8 cellular contexts compared by ENCODE assay signal in genomic region chr22:41300661-41301060, GRCh38. TPM values are rescaled to one million over a fixed set of nuclear protein-coding genes. Genes with fewer than 3 reads are reported as not detected.
DNase-seq lines count a peak whose midpoint lies in the region; ATAC-seq and TF ChIP-seq lines count a peak whose summit lies in the region.

No MANE protein-coding gene starts in this region.

- TF ChIP-seq CTCF in GM12865 (IDR thresholded peaks at IDR 0.05; ENCODE audit: insufficient read depth, low read depth, low read length, missing control alignments) (no peak), fibroblast of mammary gland (conservative IDR thresholded peaks at IDR 0.05; ENCODE audit: control insufficient read depth, insufficient read depth, low read depth, low read length) (no peak), retinal pigment epithelial cell (conservative IDR thresholded peaks at IDR 0.05; ENCODE audit: low read depth, low read length) (no peak)

- no peak overlapping the region for H3K27ac ChIP-seq in SK-N-MC

- H3K9ac ChIP-seq in SK-N-MC (ENCODE audit: insufficient read length), result peak overlapping the region; percentile 98

- ATAC-seq in GM18907 (IDR thresholded peaks at IDR 0.05; ENCODE audit: unreplicated experiment), result no peak

- no peak for DNase-seq in GM12865 (ENCODE audit: low read depth)
- DNase-seq in SK-N-MC (ENCODE audit: low read depth, low spot score), result no peak
- DNase-seq in fibroblast of mammary gland (ENCODE audit: low read depth), result no peak
- no peak for DNase-seq in retinal pigment epithelial cell (ENCODE audit: low read depth)
- no peak for DNase-seq in NCI-H146 (lab: John Stamatoyannopoulos, UW)
- no peak for DNase-seq in H4 (ENCODE audit: low spot score)
- no peak for DNase-seq in NCI-H524 treated with DMSO at 0.1 percent for 48 hours (lab: John Stamatoyannopoulos, UW)

- H3K36me3 ChIP-seq in SK-N-MC (ENCODE audit: insufficient read depth, low read length), result peaks cover 4% of the 10 kb centered on the region; the same call in 1 of the 2 replicates

- peak overlapping the region; percentile 88 for H3K4me3 ChIP-seq in GM12865 (ENCODE audit: low read depth, low read length)
- H3K4me3 ChIP-seq in SK-N-MC, result peak overlapping the region; percentile 86
- peak overlapping the region; percentile 81 for H3K4me3 ChIP-seq in fibroblast of mammary gland (ENCODE audit: control insufficient read depth, low read depth, low read length)
- H3K4me3 ChIP-seq in retinal pigment epithelial cell (ENCODE audit: low read length), result peak overlapping the region; percentile 82

- no peaks in the 10 kb centered on the region for H3K9me3 ChIP-seq in SK-N-MC (ENCODE audit: low read depth, low read length)

RNA-seq across cellular contexts. Expression of gene ZC3H7B, which starts 0.7 kb away (rescaled TPM):
- 17.8 and 17.9 TPM in 2 replicates for total RNA-seq in H4 (2014; rRNA removed; shearing (Covaris generic))

RNA-seq across cellular contexts. Expression of gene RANGAP1, which starts 14.7 kb away (rescaled TPM):
- total RNA-seq in H4 (2014; rRNA removed; shearing (Covaris generic)), result 29.7 and 44.6 TPM in 2 replicates

RNA-seq across cellular contexts. Expression of gene CHADL, which starts 59.9 kb away (rescaled TPM):
- total RNA-seq in H4 (2014; rRNA removed; shearing (Covaris generic)), result not detected in 2 replicates
